In genomic region chr2:54329482-54330225, GRCh38 we compare ENCODE assay signal across 8 cellular contexts.
DNase-seq lines count a peak whose midpoint lies in the region; ATAC-seq, FAIRE-seq and TF ChIP-seq lines count a peak whose summit lies in the region.

No MANE protein-coding gene starts in this region.

- H3K27ac ChIP-seq in HUES6 (ENCODE audit: low read depth, low read length) (no peak overlapping the region), kidney (ENCODE audit: low read depth in 2 of 2, low read length in 2 of 2) (peak overlapping the region; percentile 83 to 93), thyroid gland (peak overlapping the region; percentile 78 to 98 (median 91))

- peak; percentile 62 for DNase-seq in AG20443 (ENCODE audit: low spot score)
- DNase-seq in adipocyte (ENCODE audit: low read depth), result no peak
- DNase-seq in kidney, result no peak
- DNase-seq in thyroid gland, result no peak
- no peak for DNase-seq in stimulated activated CD8-positive, alpha-beta memory T cell treated with anti-CD3 and anti-CD28 coated beads, Interleukin-4, amount 100 ng/mL, for 48 hours
- no peak for DNase-seq in NK-92 (lab: John Stamatoyannopoulos, UW; ENCODE audit: unreplicated experiment)

- no peak for TF ChIP-seq POLR2A in thyroid gland (IDR thresholded peaks at IDR 0.05)

- no peak for TF ChIP-seq CTCF in kidney (IDR thresholded peaks at IDR 0.05; ENCODE audit: borderline replicate concordance, extremely low read depth, insufficient read depth)
- no peak for TF ChIP-seq CTCF in thyroid gland (IDR thresholded peaks at IDR 0.05)

- no peak for ATAC-seq in HG02973 (IDR thresholded peaks at IDR 0.05; ENCODE audit: unreplicated experiment)

- H3K9me3 ChIP-seq in HUES6 (ENCODE audit: control insufficient read depth, insufficient read depth, low read depth, low read length) (peaks cover 14% of the 10 kb centered on the region), adipocyte (ENCODE audit: control insufficient read depth, low read length) (peaks cover 8% of the 10 kb centered on the region), kidney (ENCODE audit: control insufficient read depth in 1 of 2, low read length in 2 of 2) (no peaks in the 10 kb centered on the region), thyroid gland (no peaks in the 10 kb centered on the region)

- no peak for FAIRE-seq in kidney (lab: Jason Lieb, UNC)

- H3K4me3 ChIP-seq in HUES6 (ENCODE audit: low read depth, low read length) (peak overlapping the region; percentile 67), adipocyte (ENCODE audit: low read length) (peak overlapping the region; percentile 87), kidney (ENCODE audit: low read length in 2 of 2) (peak overlapping the region; percentile 82 to 87), thyroid gland (replicated peaks in 1 of 3) (peak overlapping the region in 1 of 3 donors; percentile 53)

- H3K27me3 ChIP-seq in HUES6 (ENCODE audit: control insufficient read depth, insufficient read depth, low read length) (peaks cover 8% of the 10 kb centered on the region; the same call in 1 of the 2 replicates), adipocyte (replicated peaks; ENCODE audit: control insufficient read depth, insufficient read depth, low read length) (no peaks in the 10 kb centered on the region), thyroid gland (no peaks in the 10 kb centered on the region)

- H3K36me3 ChIP-seq in HUES6 (ENCODE audit: control insufficient read depth, insufficient read depth, low read length) (no peaks in the 10 kb centered on the region), adipocyte (ENCODE audit: control insufficient read depth, insufficient read depth, low read length, severe bottlenecking) (no peaks in the 10 kb centered on the region), kidney (ENCODE audit: control insufficient read depth in 1 of 2, insufficient read depth in 2 of 2, low read length in 2 of 2) (no peaks in the 10 kb centered on the region), thyroid gland (no peaks in the 10 kb centered on the region)

- H3K4me1 ChIP-seq in HUES6 (ENCODE audit: control insufficient read depth, insufficient read depth, low read length), result peaks cover 6% of the 10 kb centered on the region
- H3K4me1 ChIP-seq in adipocyte (ENCODE audit: control insufficient read depth, insufficient read depth, low read length), result peaks cover 16% of the 10 kb centered on the region
- H3K4me1 ChIP-seq in kidney (ENCODE audit: control insufficient read depth in 1 of 2, insufficient read depth in 1 of 2, low read depth in 1 of 2, low read length in 2 of 2), result peaks cover 0 to 15% of the 10 kb centered on the region in 2 donors
- H3K4me1 ChIP-seq in thyroid gland, result peaks cover 7 to 17% of the 10 kb centered on the region in 2 donors

- WGBS in thyroid gland, 2 donors, result 55 to 58% methylated on average over 6 of the region's 6 CpGs

- H3K9ac ChIP-seq in HUES6 (ENCODE audit: low read length) (peak overlapping the region; percentile 56), adipocyte (ENCODE audit: low read length) (peak overlapping the region; percentile 90), kidney (ENCODE audit: low read length in 2 of 2) (peak overlapping the region; percentile 48 to 84)

- intact Hi-C loops in kidney (cut with DNase I), result no loop called here
- intact Hi-C loops in thyroid gland (cut with DNase I), result loop anchor here (10.0 kb wide), 1 partner anchor 115 kb away; no protein-coding TSS in a partner anchor
